Comparison of ENCODE assay signal across 3 cellular contexts in the genomic region with DNA sequence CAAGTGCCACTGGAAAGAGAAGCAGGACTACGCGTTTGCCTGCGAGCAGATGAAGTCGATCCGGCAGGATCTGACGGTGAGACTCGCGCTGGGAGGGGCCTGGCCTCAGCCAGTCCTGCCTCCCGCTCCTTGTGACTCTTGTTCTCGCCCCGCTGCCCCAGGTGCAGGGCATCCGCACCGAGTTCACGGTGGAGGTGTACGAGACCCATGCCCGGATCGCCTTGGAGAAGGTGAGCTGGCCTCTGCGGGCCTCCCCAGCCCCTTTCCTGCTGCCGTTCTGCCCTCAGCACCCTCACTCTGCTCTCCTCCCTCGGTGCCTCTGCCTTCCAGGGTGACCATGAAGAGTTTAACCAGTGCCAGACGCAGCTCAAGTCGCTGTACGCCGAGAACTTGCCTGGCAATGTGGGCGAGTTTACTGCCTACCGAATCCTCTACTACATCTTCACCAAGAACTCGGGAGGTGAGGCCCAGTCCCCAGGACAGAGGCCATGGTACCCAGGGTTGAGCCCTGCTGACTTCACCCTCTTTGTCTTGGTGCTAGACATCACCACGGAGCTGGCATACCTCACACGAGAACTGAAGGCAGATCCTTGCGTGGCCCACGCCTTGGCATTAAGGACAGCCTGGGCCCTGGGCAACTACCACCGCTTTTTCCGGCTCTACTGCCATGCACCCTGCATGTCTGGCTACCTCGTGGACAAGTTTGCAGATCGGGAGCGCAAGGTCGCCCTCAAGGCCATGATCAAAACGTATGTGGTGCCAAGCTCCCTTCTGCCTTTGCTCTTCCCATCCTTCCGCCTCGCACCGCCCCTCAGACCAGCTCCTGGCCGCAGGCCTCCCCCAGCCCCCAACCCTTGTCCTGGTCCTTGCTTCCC.
TF ChIP-seq lines count a peak whose summit lies in the region.

No MANE protein-coding gene starts in this region.

TF ChIP-seq in IMR-90, 13 proteins besides CTCF, POLR2A, EP300 and RAD21:
- no peak for TF ChIP-seq SMC3 (IDR thresholded peaks at IDR 0.05; ENCODE audit: low read depth, low read length)
- TF ChIP-seq RFX5 (IDR thresholded peaks at IDR 0.05; ENCODE audit: low read depth, low read length): no peak
- no peak for TF ChIP-seq RCOR1 (IDR thresholded peaks at IDR 0.05; ENCODE audit: insufficient replicate concordance, low read length)
- TF ChIP-seq, protein P1, sequence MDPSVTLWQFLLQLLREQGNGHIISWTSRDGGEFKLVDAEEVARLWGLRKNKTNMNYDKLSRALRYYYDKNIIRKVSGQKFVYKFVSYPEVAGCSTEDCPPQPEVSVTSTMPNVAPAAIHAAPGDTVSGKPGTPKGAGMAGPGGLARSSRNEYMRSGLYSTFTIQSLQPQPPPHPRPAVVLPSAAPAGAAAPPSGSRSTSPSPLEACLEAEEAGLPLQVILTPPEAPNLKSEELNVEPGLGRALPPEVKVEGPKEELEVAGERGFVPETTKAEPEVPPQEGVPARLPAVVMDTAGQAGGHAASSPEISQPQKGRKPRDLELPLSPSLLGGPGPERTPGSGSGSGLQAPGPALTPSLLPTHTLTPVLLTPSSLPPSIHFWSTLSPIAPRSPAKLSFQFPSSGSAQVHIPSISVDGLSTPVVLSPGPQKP (IDR thresholded peaks at IDR 0.05; ENCODE audit: borderline replicate concordance, low read depth, low read length): no peak

TF ChIP-seq in WTC11, 78 proteins besides CTCF, POLR2A, EP300 and RAD21 (continues in another document):
- TF ChIP-seq, protein P2, sequence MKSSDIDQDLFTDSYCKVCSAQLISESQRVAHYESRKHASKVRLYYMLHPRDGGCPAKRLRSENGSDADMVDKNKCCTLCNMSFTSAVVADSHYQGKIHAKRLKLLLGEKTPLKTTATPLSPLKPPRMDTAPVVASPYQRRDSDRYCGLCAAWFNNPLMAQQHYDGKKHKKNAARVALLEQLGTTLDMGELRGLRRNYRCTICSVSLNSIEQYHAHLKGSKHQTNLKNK (CRISPR knock-in tag; IDR thresholded peaks at IDR 0.05): no peak
- TF ChIP-seq ZNF232 (CRISPR knock-in tag; IDR thresholded peaks at IDR 0.05): no peak
- TF ChIP-seq, protein P3, sequence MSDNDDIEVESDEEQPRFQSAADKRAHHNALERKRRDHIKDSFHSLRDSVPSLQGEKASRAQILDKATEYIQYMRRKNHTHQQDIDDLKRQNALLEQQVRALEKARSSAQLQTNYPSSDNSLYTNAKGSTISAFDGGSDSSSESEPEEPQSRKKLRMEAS (CRISPR knock-in tag; IDR thresholded peaks at IDR 0.05): no peak
- no peak for TF ChIP-seq CREB1 (CRISPR knock-in tag; IDR thresholded peaks at IDR 0.05)
- TF ChIP-seq, protein P4, sequence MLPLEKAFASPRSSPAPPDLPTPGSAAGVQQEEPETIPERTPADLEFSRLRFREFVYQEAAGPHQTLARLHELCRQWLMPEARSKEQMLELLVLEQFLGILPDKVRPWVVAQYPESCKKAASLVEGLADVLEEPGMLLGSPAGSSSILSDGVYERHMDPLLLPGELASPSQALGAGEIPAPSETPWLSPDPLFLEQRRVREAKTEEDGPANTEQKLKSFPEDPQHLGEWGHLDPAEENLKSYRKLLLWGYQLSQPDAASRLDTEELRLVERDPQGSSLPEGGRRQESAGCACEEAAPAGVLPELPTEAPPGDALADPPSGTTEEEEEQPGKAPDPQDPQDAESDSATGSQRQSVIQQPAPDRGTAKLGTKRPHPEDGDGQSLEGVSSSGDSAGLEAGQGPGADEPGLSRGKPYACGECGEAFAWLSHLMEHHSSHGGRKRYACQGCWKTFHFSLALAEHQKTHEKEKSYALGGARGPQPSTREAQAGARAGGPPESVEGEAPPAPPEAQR (CRISPR knock-in tag; IDR thresholded peaks at IDR 0.05): no peak
- TF ChIP-seq, protein P5, sequence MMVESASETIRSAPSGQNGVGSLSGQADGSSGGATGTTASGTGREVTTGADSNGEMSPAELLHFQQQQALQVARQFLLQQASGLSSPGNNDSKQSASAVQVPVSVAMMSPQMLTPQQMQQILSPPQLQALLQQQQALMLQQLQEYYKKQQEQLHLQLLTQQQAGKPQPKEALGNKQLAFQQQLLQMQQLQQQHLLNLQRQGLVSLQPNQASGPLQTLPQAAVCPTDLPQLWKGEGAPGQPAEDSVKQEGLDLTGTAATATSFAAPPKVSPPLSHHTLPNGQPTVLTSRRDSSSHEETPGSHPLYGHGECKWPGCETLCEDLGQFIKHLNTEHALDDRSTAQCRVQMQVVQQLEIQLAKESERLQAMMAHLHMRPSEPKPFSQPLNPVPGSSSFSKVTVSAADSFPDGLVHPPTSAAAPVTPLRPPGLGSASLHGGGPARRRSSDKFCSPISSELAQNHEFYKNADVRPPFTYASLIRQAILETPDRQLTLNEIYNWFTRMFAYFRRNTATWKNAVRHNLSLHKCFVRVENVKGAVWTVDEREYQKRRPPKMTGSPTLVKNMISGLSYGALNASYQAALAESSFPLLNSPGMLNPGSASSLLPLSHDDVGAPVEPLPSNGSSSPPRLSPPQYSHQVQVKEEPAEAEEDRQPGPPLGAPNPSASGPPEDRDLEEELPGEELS (CRISPR knock-in tag; IDR thresholded peaks at IDR 0.05): no peak
- TF ChIP-seq ZNF219 (CRISPR knock-in tag; IDR thresholded peaks at IDR 0.05; ENCODE audit: borderline replicate concordance): no peak
- TF ChIP-seq NR2C2 (CRISPR knock-in tag; IDR thresholded peaks at IDR 0.05): no peak
- no peak for TF ChIP-seq HMGA2 (CRISPR knock-in tag; IDR thresholded peaks at IDR 0.05)
- TF ChIP-seq, protein P6, sequence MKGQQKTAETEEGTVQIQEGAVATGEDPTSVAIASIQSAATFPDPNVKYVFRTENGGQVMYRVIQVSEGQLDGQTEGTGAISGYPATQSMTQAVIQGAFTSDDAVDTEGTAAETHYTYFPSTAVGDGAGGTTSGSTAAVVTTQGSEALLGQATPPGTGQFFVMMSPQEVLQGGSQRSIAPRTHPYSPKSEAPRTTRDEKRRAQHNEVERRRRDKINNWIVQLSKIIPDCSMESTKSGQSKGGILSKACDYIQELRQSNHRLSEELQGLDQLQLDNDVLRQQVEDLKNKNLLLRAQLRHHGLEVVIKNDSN (CRISPR knock-in tag; IDR thresholded peaks at IDR 0.05): no peak
- no peak for TF ChIP-seq PRRX2 (CRISPR knock-in tag; IDR thresholded peaks at IDR 0.05)
- TF ChIP-seq, protein P7, sequence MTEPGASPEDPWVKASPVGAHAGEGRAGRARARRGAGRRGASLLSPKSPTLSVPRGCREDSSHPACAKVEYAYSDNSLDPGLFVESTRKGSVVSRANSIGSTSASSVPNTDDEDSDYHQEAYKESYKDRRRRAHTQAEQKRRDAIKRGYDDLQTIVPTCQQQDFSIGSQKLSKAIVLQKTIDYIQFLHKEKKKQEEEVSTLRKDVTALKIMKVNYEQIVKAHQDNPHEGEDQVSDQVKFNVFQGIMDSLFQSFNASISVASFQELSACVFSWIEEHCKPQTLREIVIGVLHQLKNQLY (CRISPR knock-in tag; IDR thresholded peaks at IDR 0.05): no peak
- no peak for TF ChIP-seq FOXK1 (CRISPR knock-in tag; IDR thresholded peaks at IDR 0.05)
- no peak for TF ChIP-seq ZBTB21 (CRISPR knock-in tag; IDR thresholded peaks at IDR 0.05; ENCODE audit: borderline replicate concordance)
- TF ChIP-seq, protein P8, sequence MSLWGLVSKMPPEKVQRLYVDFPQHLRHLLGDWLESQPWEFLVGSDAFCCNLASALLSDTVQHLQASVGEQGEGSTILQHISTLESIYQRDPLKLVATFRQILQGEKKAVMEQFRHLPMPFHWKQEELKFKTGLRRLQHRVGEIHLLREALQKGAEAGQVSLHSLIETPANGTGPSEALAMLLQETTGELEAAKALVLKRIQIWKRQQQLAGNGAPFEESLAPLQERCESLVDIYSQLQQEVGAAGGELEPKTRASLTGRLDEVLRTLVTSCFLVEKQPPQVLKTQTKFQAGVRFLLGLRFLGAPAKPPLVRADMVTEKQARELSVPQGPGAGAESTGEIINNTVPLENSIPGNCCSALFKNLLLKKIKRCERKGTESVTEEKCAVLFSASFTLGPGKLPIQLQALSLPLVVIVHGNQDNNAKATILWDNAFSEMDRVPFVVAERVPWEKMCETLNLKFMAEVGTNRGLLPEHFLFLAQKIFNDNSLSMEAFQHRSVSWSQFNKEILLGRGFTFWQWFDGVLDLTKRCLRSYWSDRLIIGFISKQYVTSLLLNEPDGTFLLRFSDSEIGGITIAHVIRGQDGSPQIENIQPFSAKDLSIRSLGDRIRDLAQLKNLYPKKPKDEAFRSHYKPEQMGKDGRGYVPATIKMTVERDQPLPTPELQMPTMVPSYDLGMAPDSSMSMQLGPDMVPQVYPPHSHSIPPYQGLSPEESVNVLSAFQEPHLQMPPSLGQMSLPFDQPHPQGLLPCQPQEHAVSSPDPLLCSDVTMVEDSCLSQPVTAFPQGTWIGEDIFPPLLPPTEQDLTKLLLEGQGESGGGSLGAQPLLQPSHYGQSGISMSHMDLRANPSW (CRISPR knock-in tag; conservative IDR thresholded peaks at IDR 0.05; ENCODE audit: low read depth): no peak
- TF ChIP-seq FOXJ3 (CRISPR knock-in tag; IDR thresholded peaks at IDR 0.05; ENCODE audit: borderline replicate concordance): no peak

TF ChIP-seq in GM23338, 12 proteins besides CTCF, POLR2A, EP300 and RAD21:
- no peak for TF ChIP-seq NANOG (IDR thresholded peaks at IDR 0.05; ENCODE audit: borderline replicate concordance)
- TF ChIP-seq, protein P9, sequence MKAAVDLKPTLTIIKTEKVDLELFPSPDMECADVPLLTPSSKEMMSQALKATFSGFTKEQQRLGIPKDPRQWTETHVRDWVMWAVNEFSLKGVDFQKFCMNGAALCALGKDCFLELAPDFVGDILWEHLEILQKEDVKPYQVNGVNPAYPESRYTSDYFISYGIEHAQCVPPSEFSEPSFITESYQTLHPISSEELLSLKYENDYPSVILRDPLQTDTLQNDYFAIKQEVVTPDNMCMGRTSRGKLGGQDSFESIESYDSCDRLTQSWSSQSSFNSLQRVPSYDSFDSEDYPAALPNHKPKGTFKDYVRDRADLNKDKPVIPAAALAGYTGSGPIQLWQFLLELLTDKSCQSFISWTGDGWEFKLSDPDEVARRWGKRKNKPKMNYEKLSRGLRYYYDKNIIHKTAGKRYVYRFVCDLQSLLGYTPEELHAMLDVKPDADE (IDR thresholded peaks at IDR 0.05): no peak
- no peak for TF ChIP-seq JUNB (IDR thresholded peaks at IDR 0.05; ENCODE audit: unreplicated experiment)
- TF ChIP-seq ZNF114 (CRISPR knock-in tag; IDR thresholded peaks at IDR 0.05): no peak
- TF ChIP-seq EZH2 (IDR thresholded peaks at IDR 0.05; ENCODE audit: low read depth, unreplicated experiment): no peak
- TF ChIP-seq ZNF331 (CRISPR knock-in tag; IDR thresholded peaks at IDR 0.05; ENCODE audit: low read depth): no peak
- TF ChIP-seq STAT1 (IDR thresholded peaks at IDR 0.05; ENCODE audit: unreplicated experiment): no peak
- no peak for TF ChIP-seq EZH2phosphoT487 (IDR thresholded peaks at IDR 0.05; ENCODE audit: unreplicated experiment)
- TF ChIP-seq POLR2AphosphoS5 (IDR thresholded peaks at IDR 0.05; ENCODE audit: low read depth): no peak
